In the genomic region with DNA sequence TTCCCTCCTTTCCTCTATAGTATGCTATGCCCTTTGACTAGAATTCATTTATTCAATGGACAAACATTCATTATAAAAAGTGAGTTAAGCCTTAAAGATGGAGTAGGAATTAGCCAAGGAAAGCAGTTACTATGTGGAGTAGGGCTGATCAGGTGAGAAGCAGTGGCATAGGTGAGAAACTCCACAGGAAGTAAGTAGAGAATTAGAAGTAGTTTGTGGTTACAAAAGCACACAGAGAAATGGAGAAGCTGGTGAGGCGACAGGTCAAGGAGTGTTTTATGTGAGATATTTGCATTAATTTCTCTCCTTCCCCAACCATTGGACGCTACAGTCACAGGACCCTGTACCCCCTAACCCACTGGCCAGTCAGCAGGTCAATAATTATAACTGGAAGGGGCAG, we compare ENCODE assay signal across 17 cellular contexts. TPM values are rescaled to one million over a fixed set of nuclear protein-coding genes. Genes with fewer than 3 reads are reported as not detected.
DNase-seq lines count a peak whose midpoint lies in the region; ATAC-seq and TF ChIP-seq lines count a peak whose summit lies in the region.
"Had no signal": no experiment of that assay in that cellular context is flagged by ENCODE, and none has a peak within 500 bp of the region (broad histone marks: within the 10 kb centered on the region; RNA-seq: fewer than 3 reads in every experiment).

No MANE protein-coding gene starts in this region.

- no peak for TF ChIP-seq CTCF in Caco-2 (IDR thresholded peaks at IDR 0.05; ENCODE audit: insufficient read depth in 1 of 2, low read depth in 1 of 2, low read length in 1 of 2, severe bottlenecking in 1 of 2, unreplicated experiment in 1 of 2)

- POLR2A ChIA-PET in Caco-2 (lab: Charles Lee): no interaction called here

- no peaks in the 10 kb centered on the region for H3K4me1 ChIP-seq in Caco-2
- H3K4me1 ChIP-seq: parathyroid adenoma had no signal

- H3K9me3 Mint-ChIP-seq in Caco-2 (ENCODE audit: unreplicated experiment): no peaks in the 10 kb centered on the region
- no peaks in the 10 kb centered on the region for H3K9me3 Mint-ChIP-seq in effector memory CD8-positive, alpha-beta T cell
- H3K9me3 Mint-ChIP-seq: activated CD4-positive, alpha-beta memory T cell treated with anti-CD3 and anti-CD28 coated beads, Interleukin-2, amount 10 ng/mL, durations not matched to agents 7 days and 5 days had no signal

- H3K4me3 ChIP-seq in Caco-2 (ENCODE audit: low read depth, low read length): no peak overlapping the region
- H3K4me3 ChIP-seq: cardiac muscle cell, suprapubic skin had no signal

- ATAC-seq in GM19397 (IDR thresholded peaks at IDR 0.05; ENCODE audit: unreplicated experiment): peak; percentile 41
- ATAC-seq in HG02943 (IDR thresholded peaks at IDR 0.05; ENCODE audit: low read depth, unreplicated experiment): peak; percentile 40
- peak; percentile 51 for ATAC-seq in effector memory CD8-positive, alpha-beta T cell (replicated peaks)
- no peak for ATAC-seq in Right ventricle myocardium inferior
- ATAC-seq: esophagus mucosa had no signal

- H3K27me3 ChIP-seq in Caco-2 (replicated peaks; ENCODE audit: control insufficient read depth, insufficient read depth, low read length): no peaks in the 10 kb centered on the region
- H3K27me3 ChIP-seq: cardiac muscle cell, suprapubic skin had no signal

- no peaks in the 10 kb centered on the region for H3K9me3 ChIP-seq in Caco-2
- H3K9me3 ChIP-seq: suprapubic skin had no signal

- CTCF ChIA-PET in Caco-2 (lab: Charles Lee): interaction anchor here (0.6 kb wide), 1 partner anchor 297 kb away, joined by 5 read pairs; no protein-coding TSS in a partner anchor

- H3K36me3 Mint-ChIP-seq in Caco-2 (ENCODE audit: insufficient read depth, unreplicated experiment): peaks cover 50% of the 10 kb centered on the region
- peaks cover 24% of the 10 kb centered on the region for H3K36me3 Mint-ChIP-seq in effector memory CD8-positive, alpha-beta T cell (ENCODE audit: insufficient read depth)

- H3K4me3 Mint-ChIP-seq in Caco-2 (ENCODE audit: unreplicated experiment): no peak overlapping the region
- peak overlapping the region; percentile 3 to 62 for H3K4me3 Mint-ChIP-seq in effector memory CD8-positive, alpha-beta T cell
- H3K4me3 Mint-ChIP-seq: activated CD4-positive, alpha-beta memory T cell treated with anti-CD3 and anti-CD28 coated beads, Interleukin-2, amount 10 ng/mL, durations not matched to agents 7 days and 5 days had no signal

- no TSS peak for BruUV-seq in Caco-2 (replicated peaks; lab: Mats Ljungman, UMichigan)

- DNase-seq in Caco-2 (no peak), NCI-H146 (lab: John Stamatoyannopoulos, UW) (no peak), Right ventricle myocardium inferior (ENCODE audit: missing footprints) (no peak), NCI-H2171 treated with DMSO at 0.1 percent for 48 hours (lab: John Stamatoyannopoulos, UW) (no peak)
- DNase-seq in effector memory CD8-positive, alpha-beta T cell: no peak
- no peak for DNase-seq in activated CD4-positive, alpha-beta T cell treated with anti-CD3 and anti-CD28 coated beads for 1 hour
- DNase-seq: activated CD4-positive, alpha-beta memory T cell treated with anti-CD3 and anti-CD28 coated beads, Interleukin-2, amount 10 ng/mL, durations not matched to agents 7 days and 5 days; NCI-H1436; NCI-H345; NK-92 treated with Interleukin-12 subunit alpha and Interleukin-12 subunit beta, amount 100 ng/mL, for 24 hours; stimulated activated CD4-positive, alpha-beta T cell treated with anti-CD3 and anti-CD28 coated beads, Interleukin-4, amount 100 ng/mL, for 1 hour had no signal

- intact Hi-C loops in Caco-2 (cut with micrococcal nuclease; ENCODE audit: unreplicated experiment): no loop called here
- intact Hi-C loops in Right ventricle myocardium inferior (cut with DNase I): no loop called here

- no peaks in the 10 kb centered on the region for H3K27me3 Mint-ChIP-seq in Caco-2 (ENCODE audit: insufficient read depth, unreplicated experiment)
- H3K27me3 Mint-ChIP-seq in effector memory CD8-positive, alpha-beta T cell: no peaks in the 10 kb centered on the region
- H3K27me3 Mint-ChIP-seq: activated CD4-positive, alpha-beta memory T cell treated with anti-CD3 and anti-CD28 coated beads, Interleukin-2, amount 10 ng/mL, durations not matched to agents 7 days and 5 days had no signal

- H3K36me3 ChIP-seq in Caco-2 (ENCODE audit: control insufficient read depth, insufficient read depth, low read length): no peaks in the 10 kb centered on the region

- H3K27ac Mint-ChIP-seq in Caco-2 (ENCODE audit: unreplicated experiment): peak overlapping the region; percentile 5
- peak overlapping the region; percentile 18 to 68 for H3K27ac Mint-ChIP-seq in effector memory CD8-positive, alpha-beta T cell
- H3K27ac Mint-ChIP-seq: activated CD4-positive, alpha-beta memory T cell treated with anti-CD3 and anti-CD28 coated beads, Interleukin-2, amount 10 ng/mL, durations not matched to agents 7 days and 5 days had no signal

- H3K4me1 Mint-ChIP-seq in Caco-2 (ENCODE audit: low read depth, unreplicated experiment): no peaks in the 10 kb centered on the region
- peaks cover 40 to 42% of the 10 kb centered on the region in 2 donors for H3K4me1 Mint-ChIP-seq in effector memory CD8-positive, alpha-beta T cell (ENCODE audit: low read depth in 2 of 2)

RNA-seq across cellular contexts. Expression of gene SETD7, which starts 30.6 kb away (rescaled TPM):
- total RNA-seq in Caco-2 (2022) (29.4 and 32.2 TPM in 2 replicates), Right ventricle myocardium inferior (52.2 TPM)
